In the genomic region with DNA sequence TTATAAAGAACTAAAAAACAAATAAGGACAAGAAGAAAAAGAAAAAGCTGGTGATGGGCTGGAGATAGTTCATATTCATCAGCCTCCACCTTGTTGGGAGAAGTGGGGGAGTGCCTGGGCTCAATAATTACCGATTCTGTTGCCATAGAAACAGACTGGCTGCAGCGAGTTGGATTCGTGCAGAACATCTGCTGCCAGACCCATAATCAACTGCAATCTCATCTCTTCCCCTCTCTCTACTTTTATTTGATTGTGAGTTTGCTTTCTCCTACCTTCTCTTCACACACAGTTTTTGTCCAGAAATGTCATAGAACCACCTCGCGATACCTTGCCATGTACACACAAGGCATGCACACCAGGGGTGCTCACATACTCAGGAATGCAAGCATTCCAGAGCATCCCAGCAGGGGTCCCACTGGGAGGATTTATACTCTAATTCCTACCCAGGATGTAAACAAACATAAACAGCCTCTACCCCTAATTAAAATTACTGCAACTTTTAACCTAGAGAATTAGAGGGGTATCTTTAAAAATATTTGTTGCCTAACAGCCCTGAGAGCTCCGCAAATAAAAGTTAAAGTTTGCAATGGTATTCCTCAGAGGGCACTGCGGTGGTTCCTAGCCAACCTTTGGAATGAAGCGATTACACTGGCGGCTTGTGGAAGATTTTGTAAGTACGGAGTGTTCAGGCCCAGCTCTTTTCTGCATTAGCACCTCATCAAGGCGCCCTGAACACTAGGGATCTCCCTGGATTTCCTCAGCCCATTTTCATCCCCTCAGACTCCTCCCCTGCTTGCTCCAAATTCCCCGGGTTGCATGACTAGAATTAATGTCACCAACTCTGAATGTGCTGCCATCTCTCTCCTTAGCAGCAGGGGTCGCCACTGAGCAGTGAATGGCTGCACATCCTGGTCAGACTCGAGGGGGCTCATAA, we compare ENCODE assay signal across 8 cellular contexts.
A peak's percentile ranks its signal among the peaks of the same experiment; 100 is the strongest.
DNase-seq lines count a peak whose midpoint lies in the region; ATAC-seq and TF ChIP-seq lines count a peak whose summit lies in the region.

No MANE protein-coding gene starts in this region.

- H3K27ac Mint-ChIP-seq in CD4-positive, CD25-positive, alpha-beta regulatory T cell, result peak overlapping the region in 1 of 3 donors; percentile 37
- H3K27ac Mint-ChIP-seq in GM23338, result peak overlapping the region; percentile 91

- H3K4me3 Mint-ChIP-seq in CD4-positive, CD25-positive, alpha-beta regulatory T cell, result no peak overlapping the region
- H3K4me3 Mint-ChIP-seq in GM23338, result peak overlapping the region; percentile 5; the same call in 1 of the 3 replicates

- H3K4me3 ChIP-seq in CD4-positive, CD25-positive, alpha-beta regulatory T cell (ENCODE audit: low read depth, low read length), result no peak overlapping the region
- H3K4me3 ChIP-seq in GM23338 (no peak overlapping the region), dorsolateral prefrontal cortex (peak overlapping the region in 58 of 59 donors; percentile 3 to 70 (median 55)), lower lobe of right lung (no peak overlapping the region)

- H3K9me3 ChIP-seq in CD4-positive, CD25-positive, alpha-beta regulatory T cell (ENCODE audit: control insufficient read depth in 2 of 2, low read length in 2 of 2), result no peaks in the 10 kb centered on the region
- H3K9me3 ChIP-seq in lower lobe of right lung, result no peaks in the 10 kb centered on the region

- H2AFZ ChIP-seq in GM23338, result no peak overlapping the region

- H3K27me3 ChIP-seq in CD4-positive, CD25-positive, alpha-beta regulatory T cell (ENCODE audit: control insufficient read depth, insufficient read depth, low read length), result no peaks in the 10 kb centered on the region
- H3K27me3 ChIP-seq in GM23338 (ENCODE audit: insufficient read depth), result no peaks in the 10 kb centered on the region
- no peaks in the 10 kb centered on the region for H3K27me3 ChIP-seq in dorsolateral prefrontal cortex
- no peaks in the 10 kb centered on the region for H3K27me3 ChIP-seq in lower lobe of right lung (ENCODE audit: low read depth)

- H3K9me3 Mint-ChIP-seq in CD4-positive, CD25-positive, alpha-beta regulatory T cell, result no peaks in the 10 kb centered on the region
- no peaks in the 10 kb centered on the region; the same call in 2 of the 3 replicates for H3K9me3 Mint-ChIP-seq in GM23338

- intact Hi-C loops in dorsolateral prefrontal cortex (cut with DNase I), result loop anchor here (2.0 to 10.0 kb wide), 4 partner anchors 98 to 502 kb away; no protein-coding TSS in a partner anchor
- intact Hi-C loops in lower lobe of right lung (cut with DNase I), result no loop called here

- no peaks in the 10 kb centered on the region for H3F3A ChIP-seq in GM23338 (replicated peaks; ENCODE audit: low read depth)

- TF ChIP-seq CTCF in GM23338 (conservative IDR thresholded peaks at IDR 0.05; ENCODE audit: low read depth in 2 of 2) (peak; percentile 92 to 94), dorsolateral prefrontal cortex (IDR thresholded peaks at IDR 0.05 in 54 of 56, conservative IDR thresholded peaks at IDR 0.05 in 2 of 56; ENCODE audit: low read depth in 1 of 56, partially characterized antibody in 56 of 56) (peak; percentile 44 to 97 (median 86)), lower lobe of right lung (IDR thresholded peaks at IDR 0.05) (peak; percentile 75)

- peak; percentile 36 to 54 (median 46) for DNase-seq in CD4-positive, CD25-positive, alpha-beta regulatory T cell
- peak; percentile 96 for DNase-seq in GM23338 (ENCODE audit: low spot score)
- peak; percentile 76 for DNase-seq in NCI-H2171 treated with DMSO at 0.1 percent for 48 hours (lab: John Stamatoyannopoulos, UW)
- peak; percentile 35 to 55 for DNase-seq in activated CD4-positive, alpha-beta T cell treated with anti-CD3 and anti-CD28 coated beads, Interleukin-2, amount 50 U/mL, for 24 hours (ENCODE audit: low read depth in 1 of 2, low spot score in 1 of 2)
- DNase-seq in dorsolateral prefrontal cortex, result peak; percentile 59 to 89 (median 76)
- peak; percentile 66 for DNase-seq in lower lobe of right lung
- peak; percentile 44 for DNase-seq in stimulated activated CD8-positive, alpha-beta memory T cell treated with anti-CD3 and anti-CD28 coated beads, Interleukin-15, amount 100 ng/mL, for 24 hours (ENCODE audit: low read depth)

- no peaks in the 10 kb centered on the region for H4K20me1 ChIP-seq in GM23338 (replicated peaks; ENCODE audit: insufficient read depth)

- H3K4me1 ChIP-seq in CD4-positive, CD25-positive, alpha-beta regulatory T cell (ENCODE audit: control insufficient read depth, insufficient read depth, low read length, poor library complexity, severe bottlenecking), result no peaks in the 10 kb centered on the region
- H3K4me1 ChIP-seq in GM23338 (ENCODE audit: insufficient read depth), result peaks cover 9% of the 10 kb centered on the region; the same call in 1 of the 2 replicates
- H3K4me1 ChIP-seq in lower lobe of right lung, result peaks cover 20% of the 10 kb centered on the region

- no peaks in the 10 kb centered on the region for H3K79me2 ChIP-seq in GM23338 (replicated peaks; ENCODE audit: insufficient read depth)

- no peak overlapping the region for H3K27ac ChIP-seq in CD4-positive, CD25-positive, alpha-beta regulatory T cell (ENCODE audit: insufficient read depth, low read length, poor library complexity, severe bottlenecking)
- peak overlapping the region; percentile 77; the same call in 1 of the 2 replicates for H3K27ac ChIP-seq in GM23338 (ENCODE audit: low read depth)
- H3K27ac ChIP-seq in dorsolateral prefrontal cortex, result peak overlapping the region in 51 of 59 donors; percentile 5 to 85 (median 62)
- H3K27ac ChIP-seq in lower lobe of right lung, result no peak overlapping the region

- no peaks in the 10 kb centered on the region for H3K9me2 ChIP-seq in GM23338 (ENCODE audit: insufficient read depth)

- ATAC-seq in CD4-positive, CD25-positive, alpha-beta regulatory T cell (ENCODE audit: low read depth in 2 of 2), result peak in 1 of 2 donors; percentile 58
- ATAC-seq in GM23338, result peak; percentile 86
- ATAC-seq in lower lobe of right lung, result peak; percentile 77 to 78
- no peak for ATAC-seq in GM21423 (IDR thresholded peaks at IDR 0.05; ENCODE audit: unreplicated experiment)

- peak overlapping the region; percentile 37 for H3K4me2 ChIP-seq in GM23338

- peaks cover 25 to 43% (median 40%) of the 10 kb centered on the region in 4 donors for H3K4me1 Mint-ChIP-seq in CD4-positive, CD25-positive, alpha-beta regulatory T cell
- peaks cover 24% of the 10 kb centered on the region for H3K4me1 Mint-ChIP-seq in GM23338

- no peaks in the 10 kb centered on the region for H3K27me3 Mint-ChIP-seq in CD4-positive, CD25-positive, alpha-beta regulatory T cell
- peaks cover 2% of the 10 kb centered on the region for H3K27me3 Mint-ChIP-seq in GM23338 (ENCODE audit: insufficient read depth, low read depth, poor library complexity)

- peaks cover 13% of the 10 kb centered on the region for H3K36me3 Mint-ChIP-seq in CD4-positive, CD25-positive, alpha-beta regulatory T cell
- H3K36me3 Mint-ChIP-seq in GM23338 (ENCODE audit: low read depth), result no peaks in the 10 kb centered on the region

- H3K36me3 ChIP-seq in CD4-positive, CD25-positive, alpha-beta regulatory T cell (ENCODE audit: control insufficient read depth, insufficient read depth, low read length), result no peaks in the 10 kb centered on the region
- H3K36me3 ChIP-seq in GM23338 (ENCODE audit: insufficient read depth) (no peaks in the 10 kb centered on the region), lower lobe of right lung (no peaks in the 10 kb centered on the region)

TF ChIP-seq in GM23338, 12 proteins besides CTCF, POLR2A, EP300 and RAD21:
- no peak for TF ChIP-seq STAT1 (IDR thresholded peaks at IDR 0.05; ENCODE audit: unreplicated experiment)
- no peak for TF ChIP-seq ZNF114 (CRISPR knock-in tag; IDR thresholded peaks at IDR 0.05)
- 0 out of 2 replicates have a peak, but pooled peaks have one; percentile 32 for TF ChIP-seq CREB1 (CRISPR knock-in tag; IDR thresholded peaks at IDR 0.05; ENCODE audit: low read depth)

Comparison
In these comparisons a context has a peak if more than half of its experiments do, and no peak if none do; other contexts are left out.
1. DNase-seq: peak in every context shown above with its lines; median percentile 96 in GM23338; 76 in dorsolateral prefrontal cortex; 76 in NCI-H2171 treated with DMSO at 0.1 percent for 48 hours; 66 in lower lobe of right lung; 46 in CD4-positive, CD25-positive, alpha-beta regulatory T cell; 45 in activated CD4-positive, alpha-beta T cell treated with anti-CD3 and anti-CD28 coated beads, Interleukin-2, amount 50 U/mL, for 24 hours; 44 in stimulated activated CD8-positive, alpha-beta memory T cell treated with anti-CD3 and anti-CD28 coated beads, Interleukin-15, amount 100 ng/mL, for 24 hours.
2. H3K27ac ChIP-seq: peak in GM23338 (single experiment) and dorsolateral prefrontal cortex (51 of 59); none in CD4-positive, CD25-positive, alpha-beta regulatory T cell (single experiment) and lower lobe of right lung (single experiment).
3. H3K4me3 ChIP-seq: peak in dorsolateral prefrontal cortex (58 of 59); none in CD4-positive, CD25-positive, alpha-beta regulatory T cell (single experiment), GM23338 (single experiment) and lower lobe of right lung (single experiment).
4. Peak in every context shown above with its lines, with median percentiles within 50 percentile points of each other: CTCF ChIP-seq.